In genomic region chr2:148132400-148132799, GRCh38 we compare ENCODE assay signal across 19 cellular contexts.
DNase-seq lines count a peak whose midpoint lies in the region; TF ChIP-seq lines count a peak whose summit lies in the region.
"Had no signal": no experiment of that assay in that cellular context is flagged by ENCODE, and none has a peak within 500 bp of the region (broad histone marks: within the 10 kb centered on the region; RNA-seq: fewer than 3 reads in every experiment).

No MANE protein-coding gene starts in this region.

- H3K36me3 ChIP-seq in SK-N-MC (ENCODE audit: insufficient read depth, low read length) = no peaks in the 10 kb centered on the region

- H3K9ac ChIP-seq in SK-N-MC (ENCODE audit: insufficient read length) = no peak overlapping the region

- no peaks in the 10 kb centered on the region for H3K27me3 Mint-ChIP-seq in activated CD4-positive, alpha-beta memory T cell treated with anti-CD3 and anti-CD28 coated beads for 36 hours
- H3K27me3 Mint-ChIP-seq: activated naive CD8-positive, alpha-beta T cell treated with anti-CD3 and anti-CD28 coated beads, Interleukin-2, amount 50 U/mL, for 24 hours; CD8-positive, alpha-beta memory T cell; type B pancreatic cell had no signal

- H3K27ac ChIP-seq in SK-N-MC = peak overlapping the region; percentile 39; the same call in 1 of the 2 replicates

- no peak overlapping the region for H3K4me3 Mint-ChIP-seq in activated CD4-positive, alpha-beta memory T cell treated with anti-CD3 and anti-CD28 coated beads for 36 hours
- H3K4me3 Mint-ChIP-seq: activated naive CD8-positive, alpha-beta T cell treated with anti-CD3 and anti-CD28 coated beads, Interleukin-2, amount 50 U/mL, for 24 hours; CD8-positive, alpha-beta memory T cell; T-helper 1 cell treated with Interleukin-12 subunit alpha and Interleukin-12 subunit beta and Interleukin-4 antibody, amounts not matched to agents 30 μg/mL and 1 μg/mL, for 36 hours; type B pancreatic cell had no signal

- no peaks in the 10 kb centered on the region for H3K36me3 Mint-ChIP-seq in activated CD4-positive, alpha-beta memory T cell treated with anti-CD3 and anti-CD28 coated beads for 36 hours

- no peak overlapping the region for H3K4me3 ChIP-seq in SK-N-MC
- H3K4me3 ChIP-seq in fibroblast of the aortic adventitia (ENCODE audit: low read depth, low read length) = no peak overlapping the region
- no peak overlapping the region for H3K4me3 ChIP-seq in skeletal muscle cell (ENCODE audit: low read depth, low read length)

- H3K9me3 ChIP-seq in SK-N-MC (ENCODE audit: low read depth, low read length) = no peaks in the 10 kb centered on the region

- H3K27ac Mint-ChIP-seq in activated CD4-positive, alpha-beta memory T cell treated with anti-CD3 and anti-CD28 coated beads for 36 hours = no peak overlapping the region
- H3K27ac Mint-ChIP-seq: activated naive CD8-positive, alpha-beta T cell treated with anti-CD3 and anti-CD28 coated beads, Interleukin-2, amount 50 U/mL, for 24 hours; T-helper 1 cell treated with Interleukin-12 subunit alpha and Interleukin-12 subunit beta and Interleukin-4 antibody, amounts not matched to agents 30 μg/mL and 1 μg/mL, for 36 hours; type B pancreatic cell had no signal

- POLR2A ChIA-PET in activated CD4-positive, alpha-beta memory T cell treated with anti-CD3 and anti-CD28 coated beads for 36 hours (lab: Charles Lee) = no interaction called here

- H3K4me1 Mint-ChIP-seq in activated CD4-positive, alpha-beta memory T cell treated with anti-CD3 and anti-CD28 coated beads for 36 hours (ENCODE audit: low read depth) = peaks cover 2% of the 10 kb centered on the region

- DNase-seq in ELR (ENCODE audit: low read depth) = peak; percentile 75
- DNase-seq in SK-N-MC (ENCODE audit: low read depth, low spot score) = no peak
- DNase-seq in fibroblast of the aortic adventitia (ENCODE audit: low read depth) = peak; percentile 78
- peak; percentile 15 for DNase-seq in skeletal muscle cell (ENCODE audit: low read depth)
- no peak for DNase-seq in activated CD4-positive, alpha-beta memory T cell treated with anti-CD3 and anti-CD28 coated beads for 36 hours
- no peak for DNase-seq in DMS153 treated with DMSO at 0.1 percent for 48 hours (lab: John Stamatoyannopoulos, UW; ENCODE audit: unreplicated experiment)
- DNase-seq in 8988T = no peak
- no peak for DNase-seq in SIG-M5 (lab: John Stamatoyannopoulos, UW)
- DNase-seq: activated naive CD8-positive, alpha-beta T cell treated with anti-CD3 and anti-CD28 coated beads, Interleukin-2, amount 50 U/mL, for 24 hours; CD8-positive, alpha-beta memory T cell; dermis blood vessel endothelial cell; GDM1; KBM-7; NCI-H1436; OCI-M1; posterior cingulate gyrus; stimulated activated CD8-positive, alpha-beta memory T cell treated with anti-CD3 and anti-CD28 coated beads, Interleukin-4, amount 100 ng/mL, for 48 hours had no signal

- H3K9me3 Mint-ChIP-seq in activated CD4-positive, alpha-beta memory T cell treated with anti-CD3 and anti-CD28 coated beads for 36 hours = no peaks in the 10 kb centered on the region
- H3K9me3 Mint-ChIP-seq: activated naive CD8-positive, alpha-beta T cell treated with anti-CD3 and anti-CD28 coated beads, Interleukin-2, amount 50 U/mL, for 24 hours; CD8-positive, alpha-beta memory T cell; T-helper 1 cell treated with Interleukin-12 subunit alpha and Interleukin-12 subunit beta and Interleukin-4 antibody, amounts not matched to agents 30 μg/mL and 1 μg/mL, for 36 hours; type B pancreatic cell had no signal

- CTCF ChIA-PET in activated CD4-positive, alpha-beta memory T cell treated with anti-CD3 and anti-CD28 coated beads for 36 hours (lab: Charles Lee) = no interaction called here

- no peak for TF ChIP-seq CTCF in fibroblast of the aortic adventitia (IDR thresholded peaks at IDR 0.05; ENCODE audit: insufficient read depth, low read length)

- intact Hi-C loops in activated CD4-positive, alpha-beta memory T cell treated with anti-CD3 and anti-CD28 coated beads for 36 hours (cut with micrococcal nuclease) = no loop called here

Comparison
In these comparisons a context has a peak if more than half of its experiments do, and no peak if none do; other contexts are left out.
1. DNase-seq: peak in ELR (single experiment), fibroblast of the aortic adventitia (single experiment) and skeletal muscle cell (single experiment); none in SK-N-MC (single experiment), activated CD4-positive, alpha-beta memory T cell treated with anti-CD3 and anti-CD28 coated beads for 36 hours (single experiment), DMS153 treated with DMSO at 0.1 percent for 48 hours (single experiment), 8988T (single experiment) and SIG-M5 (single experiment).